ENCODE assay signal across 9 cellular contexts in the genomic region with DNA sequence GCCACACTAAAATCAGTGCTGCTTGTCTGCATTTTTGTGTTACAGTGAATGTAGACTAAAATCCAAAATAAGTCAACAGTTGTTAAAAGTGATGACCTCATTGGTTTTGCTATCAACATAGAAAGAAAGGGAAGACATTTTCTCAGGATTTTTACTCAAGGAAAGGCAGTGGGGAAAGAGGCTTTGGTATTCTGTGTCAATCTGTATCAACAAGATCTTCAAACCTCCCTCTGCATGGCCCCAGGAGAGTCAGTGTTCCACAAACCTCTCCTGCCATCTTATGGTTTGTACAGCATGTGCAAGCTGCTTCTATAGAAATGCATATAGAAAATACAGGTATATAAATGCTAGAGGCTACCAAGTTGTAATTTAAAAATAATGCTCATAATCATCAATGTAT. TPM values are rescaled to one million over a fixed set of nuclear protein-coding genes. Genes with fewer than 3 reads are reported as not detected.
DNase-seq lines count a peak whose midpoint lies in the region; ATAC-seq and TF ChIP-seq lines count a peak whose summit lies in the region.
"Had no signal": no experiment of that assay in that cellular context is flagged by ENCODE, and none has a peak within 500 bp of the region (broad histone marks: within the 10 kb centered on the region; RNA-seq: fewer than 3 reads in every experiment).

No MANE protein-coding gene starts in this region.

- DNase-seq in GDM1 (lab: John Stamatoyannopoulos, UW) (peak; percentile 24), HFF-Myc (ENCODE audit: extremely low read depth, low read depth) (no peak), RWPE2 (ENCODE audit: low spot score) (no peak), glomerular visceral epithelial cell (ENCODE audit: extremely low spot score) (peak; percentile 46), WERI-Rb-1 (no peak), T-helper 2 cell (no peak)
- DNase-seq in activated CD4-positive, alpha-beta T cell treated with anti-CD3 and anti-CD28 coated beads for 36 hours = no peak
- DNase-seq: NCI-H446 had no signal

- H3K27me3 Mint-ChIP-seq in activated CD4-positive, alpha-beta T cell treated with anti-CD3 and anti-CD28 coated beads for 36 hours = peaks cover 13% of the 10 kb centered on the region

- TF ChIP-seq CTCF in HFF-Myc (IDR thresholded peaks at IDR 0.05; ENCODE audit: low read depth, low read length, missing control alignments) (peak; percentile 36), RWPE2 (IDR thresholded peaks at IDR 0.05; ENCODE audit: poor library complexity, severe bottlenecking) (peak; percentile 32), WERI-Rb-1 (IDR thresholded peaks at IDR 0.05; ENCODE audit: low read depth, low read length) (no peak)

- H3K4me3 ChIP-seq in HFF-Myc (replicated peaks; ENCODE audit: low read depth, low read length) = no peak overlapping the region
- H3K4me3 ChIP-seq in RWPE2 (ENCODE audit: severe bottlenecking) = no peak overlapping the region
- no peak overlapping the region for H3K4me3 ChIP-seq in WERI-Rb-1 (ENCODE audit: low read depth, low read length)

- no peaks in the 10 kb centered on the region for H3K4me1 Mint-ChIP-seq in activated CD4-positive, alpha-beta T cell treated with anti-CD3 and anti-CD28 coated beads for 36 hours

- H3K27ac ChIP-seq in RWPE2 (ENCODE audit: poor library complexity, severe bottlenecking) = no peak overlapping the region
- no peak overlapping the region for H3K27ac ChIP-seq in WERI-Rb-1

- H3K4me1 ChIP-seq in RWPE2 (ENCODE audit: insufficient read depth, poor library complexity, severe bottlenecking) = no peaks in the 10 kb centered on the region

- H3K36me3 Mint-ChIP-seq in activated CD4-positive, alpha-beta T cell treated with anti-CD3 and anti-CD28 coated beads for 36 hours (ENCODE audit: low read depth) = no peaks in the 10 kb centered on the region

- no peak overlapping the region for H3K27ac Mint-ChIP-seq in activated CD4-positive, alpha-beta T cell treated with anti-CD3 and anti-CD28 coated beads for 36 hours

- H3K9me3 ChIP-seq in RWPE2 (ENCODE audit: severe bottlenecking) (no peaks in the 10 kb centered on the region), WERI-Rb-1 (ENCODE audit: severe bottlenecking) (peaks cover 2% of the 10 kb centered on the region)

- no peak for ATAC-seq in RWPE2 (ENCODE audit: low read depth)
- no peak for ATAC-seq in GM18873 (IDR thresholded peaks at IDR 0.05; ENCODE audit: low FRiP score, unreplicated experiment)
- no peak for ATAC-seq in activated CD4-positive, alpha-beta T cell treated with anti-CD3 and anti-CD28 coated beads for 36 hours

- H3K4me3 Mint-ChIP-seq in activated CD4-positive, alpha-beta T cell treated with anti-CD3 and anti-CD28 coated beads for 36 hours = no peak overlapping the region

- H3K9me3 Mint-ChIP-seq in activated CD4-positive, alpha-beta T cell treated with anti-CD3 and anti-CD28 coated beads for 36 hours (ENCODE audit: low read depth) = no peaks in the 10 kb centered on the region

- peaks cover 6% of the 10 kb centered on the region for H3K27me3 ChIP-seq in RWPE2 (ENCODE audit: insufficient read depth, poor library complexity, severe bottlenecking)
- peaks cover 57% of the 10 kb centered on the region for H3K27me3 ChIP-seq in WERI-Rb-1 (ENCODE audit: insufficient read depth, low read depth, severe bottlenecking)

- no peaks in the 10 kb centered on the region for H3K36me3 ChIP-seq in RWPE2 (ENCODE audit: low read depth)
- no peaks in the 10 kb centered on the region for H3K36me3 ChIP-seq in WERI-Rb-1

- POLR2A ChIA-PET in activated CD4-positive, alpha-beta T cell treated with anti-CD3 and anti-CD28 coated beads for 36 hours (lab: Charles Lee) = no interaction called here

- CTCF ChIA-PET in activated CD4-positive, alpha-beta T cell treated with anti-CD3 and anti-CD28 coated beads for 36 hours (lab: Charles Lee) = no interaction called here

- intact Hi-C loops in activated CD4-positive, alpha-beta T cell treated with anti-CD3 and anti-CD28 coated beads for 36 hours (cut with DNase I, micrococcal nuclease) = no loop called here

RNA-seq across cellular contexts. Expression of a gene that starts 13.8 kb away (rescaled TPM):
- not detected for total RNA-seq in activated CD4-positive, alpha-beta T cell treated with anti-CD3 and anti-CD28 coated beads for 36 hours

RNA-seq across cellular contexts. Expression of a gene that starts 18.5 kb away (rescaled TPM):
- not detected for total RNA-seq in activated CD4-positive, alpha-beta T cell treated with anti-CD3 and anti-CD28 coated beads for 36 hours

RNA-seq across cellular contexts. Expression of a gene that starts 26.5 kb away (rescaled TPM):
- not detected for total RNA-seq in activated CD4-positive, alpha-beta T cell treated with anti-CD3 and anti-CD28 coated beads for 36 hours

RNA-seq across cellular contexts. Expression of a gene that starts 45.7 kb away (rescaled TPM):
- total RNA-seq in activated CD4-positive, alpha-beta T cell treated with anti-CD3 and anti-CD28 coated beads for 36 hours = not detected

RNA-seq across cellular contexts. Expression of a gene that starts 52.1 kb away (rescaled TPM):
- not detected for total RNA-seq in activated CD4-positive, alpha-beta T cell treated with anti-CD3 and anti-CD28 coated beads for 36 hours

Comparison
In these comparisons a context has a peak if more than half of its experiments do, and no peak if none do; other contexts are left out.
1. DNase-seq: peak in GDM1 (single experiment) and glomerular visceral epithelial cell (single experiment); none in HFF-Myc (single experiment), RWPE2 (single experiment), activated CD4-positive, alpha-beta T cell treated with anti-CD3 and anti-CD28 coated beads for 36 hours (single experiment), WERI-Rb-1 (single experiment) and T-helper 2 cell (0 of 5).